In genomic region chr15:90650117-90650955, GRCh38 we compare ENCODE assay signal across 11 cellular contexts.
DNase-seq lines count a peak whose midpoint lies in the region; ATAC-seq and TF ChIP-seq lines count a peak whose summit lies in the region.
"Had no signal": no experiment of that assay in that cellular context is flagged by ENCODE, and none has a peak within 500 bp of the region (broad histone marks: within the 10 kb centered on the region; RNA-seq: fewer than 3 reads in every experiment).

No MANE protein-coding gene starts in this region.

- no TSS peak for BruUV-seq in A673 (replicated peaks; lab: Mats Ljungman, UMichigan)

- H3K9me3 Mint-ChIP-seq in T-helper 2 cell treated with Interferon-gamma antibody and Interleukin-4, amounts not matched to agents 5 μg/mL and 100 μg/mL, for 36 hours: peaks cover 5% of the 10 kb centered on the region

- H3K9me3 ChIP-seq in A673 (ENCODE audit: low read depth, low read length, poor library complexity, severe bottlenecking) (no peaks in the 10 kb centered on the region), T-helper 17 cell (ENCODE audit: control insufficient read depth, low read length, poor library complexity, severe bottlenecking) (no peaks in the 10 kb centered on the region)

- CTCF ChIA-PET in A673 (lab: Charles Lee): no interaction called here

- H3K4me3 Mint-ChIP-seq in T-helper 2 cell treated with Interferon-gamma antibody and Interleukin-4, amounts not matched to agents 5 μg/mL and 100 μg/mL, for 36 hours: peak overlapping the region; percentile 62
- no peak overlapping the region for H3K4me3 Mint-ChIP-seq in T-helper 17 cell

- H3K27ac ChIP-seq in A673 (ENCODE audit: low read depth, low read length, poor library complexity, severe bottlenecking): peak overlapping the region; percentile 12

- H3K36me3 Mint-ChIP-seq in T-helper 2 cell treated with Interferon-gamma antibody and Interleukin-4, amounts not matched to agents 5 μg/mL and 100 μg/mL, for 36 hours (ENCODE audit: low read depth): peaks cover 5% of the 10 kb centered on the region
- no peaks in the 10 kb centered on the region for H3K36me3 Mint-ChIP-seq in T-helper 17 cell (ENCODE audit: low read depth)

- peaks cover 29% of the 10 kb centered on the region for H3K4me1 ChIP-seq in A673 (ENCODE audit: insufficient read depth, low read length, poor library complexity, severe bottlenecking)

- H3K27ac Mint-ChIP-seq in T-helper 2 cell treated with Interferon-gamma antibody and Interleukin-4, amounts not matched to agents 5 μg/mL and 100 μg/mL, for 36 hours: peak overlapping the region; percentile 93
- H3K27ac Mint-ChIP-seq in T-helper 17 cell: no peak overlapping the region
- H3K27ac Mint-ChIP-seq: progenitor cell of endocrine pancreas had no signal

- H3K4me3 ChIP-seq in A673 (ENCODE audit: low read depth, low read length, poor library complexity, severe bottlenecking): no peak overlapping the region

- TF ChIP-seq CTCF in A673 (conservative IDR thresholded peaks at IDR 0.05; ENCODE audit: low read depth, low read length): no peak

- H3K36me3 ChIP-seq in A673 (ENCODE audit: insufficient read depth, low read length, poor library complexity, severe bottlenecking): no peaks in the 10 kb centered on the region

- H3K27me3 ChIP-seq in A673 (replicated peaks; ENCODE audit: insufficient read depth, low read depth, low read length, poor library complexity): no peaks in the 10 kb centered on the region

- intact Hi-C loops in A673 (cut with micrococcal nuclease; ENCODE audit: unreplicated experiment): no loop called here

- H3K4me1 Mint-ChIP-seq in T-helper 2 cell treated with Interferon-gamma antibody and Interleukin-4, amounts not matched to agents 5 μg/mL and 100 μg/mL, for 36 hours (ENCODE audit: low read depth): peaks cover 49% of the 10 kb centered on the region
- H3K4me1 Mint-ChIP-seq in T-helper 17 cell: peaks cover 35% of the 10 kb centered on the region

- no peak for ATAC-seq in GM19035 (IDR thresholded peaks at IDR 0.05; ENCODE audit: unreplicated experiment)
- no peak for ATAC-seq in T-helper 17 cell

- POLR2A ChIA-PET in A673 (lab: Charles Lee; ENCODE audit: low non-redundant PET): no interaction called here

- DNase-seq in A673 (ENCODE audit: low spot score) (peak; percentile 59), GDM1 (lab: John Stamatoyannopoulos, UW) (peak; percentile 50), hepatic stellate cell (ENCODE audit: low spot score) (peak; percentile 58), NAMALWA (ENCODE audit: low spot score) (no peak), T-helper 17 cell (no peak)
- no peak for DNase-seq in T-helper 2 cell treated with Interferon-gamma antibody and Interleukin-4, amounts not matched to agents 5 μg/mL and 100 μg/mL, for 36 hours (ENCODE audit: low spot score)
- no peak for DNase-seq in activated CD4-positive, CD25-positive, alpha-beta regulatory T cell (lab: John Stamatoyannopoulos, UW)
- DNase-seq: DMS153; effector CD8-positive, alpha-beta T cell had no signal

- no peaks in the 10 kb centered on the region for H3K27me3 Mint-ChIP-seq in T-helper 2 cell treated with Interferon-gamma antibody and Interleukin-4, amounts not matched to agents 5 μg/mL and 100 μg/mL, for 36 hours (ENCODE audit: low read depth)
- H3K27me3 Mint-ChIP-seq in T-helper 17 cell: peaks cover 4% of the 10 kb centered on the region

Comparison
In these comparisons a context has a peak if more than half of its experiments do, and no peak if none do; other contexts are left out.
1. DNase-seq: peak in A673 (single experiment), GDM1 (single experiment) and hepatic stellate cell (single experiment); none in T-helper 2 cell treated with Interferon-gamma antibody and Interleukin-4, amounts not matched to agents 5 μg/mL and 100 μg/mL, for 36 hours (single experiment), NAMALWA (single experiment), T-helper 17 cell (0 of 3) and activated CD4-positive, CD25-positive, alpha-beta regulatory T cell (0 of 4).